1 cellular context compared by ENCODE assay signal in genomic region chr2:63654959-63655358, GRCh38.
TF ChIP-seq lines count a peak whose summit lies in the region.

No MANE protein-coding gene starts in this region.

TF ChIP-seq in GM23338, 12 proteins besides CTCF, POLR2A, EP300 and RAD21 (continued from another document):
- TF ChIP-seq ZNF462 (CRISPR knock-in tag; IDR thresholded peaks at IDR 0.05) (no peak), CREB1 (CRISPR knock-in tag; IDR thresholded peaks at IDR 0.05; ENCODE audit: low read depth) (no peak), ZNF114 (CRISPR knock-in tag; IDR thresholded peaks at IDR 0.05) (no peak), STAT1 (IDR thresholded peaks at IDR 0.05; ENCODE audit: unreplicated experiment) (no peak), POLR2AphosphoS5 (IDR thresholded peaks at IDR 0.05; ENCODE audit: low read depth) (no peak), ZNF331 (CRISPR knock-in tag; IDR thresholded peaks at IDR 0.05; ENCODE audit: low read depth) (no peak), EZH2 (IDR thresholded peaks at IDR 0.05; ENCODE audit: low read depth, unreplicated experiment) (no peak), NANOG (IDR thresholded peaks at IDR 0.05; ENCODE audit: borderline replicate concordance) (no peak), JUNB (IDR thresholded peaks at IDR 0.05; ENCODE audit: unreplicated experiment) (no peak)
